Comparison of ENCODE assay signal across 8 cellular contexts in the genomic region with DNA sequence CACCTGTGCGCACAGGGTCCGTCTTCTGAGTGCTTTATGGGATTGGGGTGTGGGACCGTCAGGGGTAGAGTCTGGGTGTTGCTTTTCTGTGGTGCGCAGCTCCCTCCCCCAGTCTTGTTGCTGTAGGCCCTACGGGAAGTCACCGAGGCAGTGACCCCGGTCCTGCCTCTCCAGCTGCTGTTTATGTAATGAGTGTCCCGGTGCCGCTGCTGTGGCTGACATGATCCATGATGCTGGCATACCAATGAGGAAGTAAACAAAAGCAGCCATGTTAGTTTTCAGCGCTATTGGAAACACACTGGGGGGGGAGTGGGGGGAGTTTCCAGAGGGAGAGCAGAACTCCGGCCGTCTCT. TPM values are rescaled to one million over a fixed set of nuclear protein-coding genes. Genes with fewer than 3 reads are reported as not detected.
DNase-seq lines count a peak whose midpoint lies in the region; ATAC-seq lines count a peak whose summit lies in the region.

No MANE protein-coding gene starts in this region.

- peak; percentile 45 for ATAC-seq in left lobe of liver
- no peak for ATAC-seq in HG02852 (IDR thresholded peaks at IDR 0.05; ENCODE audit: unreplicated experiment)
- no peak for ATAC-seq in GM18858 (IDR thresholded peaks at IDR 0.05; ENCODE audit: unreplicated experiment)

- DNase-seq in DMS153 (lab: John Stamatoyannopoulos, UW) (peak; percentile 59), Kasumi-1 (lab: John Stamatoyannopoulos, UW) (peak; percentile 57 to 69), T-helper 22 cell (ENCODE audit: low read depth) (peak; percentile 27), left lobe of liver (ENCODE audit: low spot score) (peak; percentile 87)
- DNase-seq in stimulated activated naive CD4-positive, alpha-beta T cell treated with Interleukin-2 at 50 U/mL for 16 hours (lab: John Stamatoyannopoulos, UW) = peak; percentile 36

- H3K27ac ChIP-seq in cingulate gyrus (ENCODE audit: low read depth, low read length) = peak overlapping the region; percentile 99

RNA-seq across cellular contexts. Expression of gene TRIM8, which starts 1.1 kb away (rescaled TPM):
- total RNA-seq in left lobe of liver = 39.1 TPM

Comparison
In these comparisons a context has a peak if more than half of its experiments do, and no peak if none do; other contexts are left out.
1. DNase-seq: peak in every context shown above with its lines; median percentile 87 in left lobe of liver; 63 in Kasumi-1; 59 in DMS153; 36 in stimulated activated naive CD4-positive, alpha-beta T cell treated with Interleukin-2 at 50 U/mL for 16 hours; 27 in T-helper 22 cell.